Comparison of ENCODE assay signal across 8 cellular contexts in the genomic region with DNA sequence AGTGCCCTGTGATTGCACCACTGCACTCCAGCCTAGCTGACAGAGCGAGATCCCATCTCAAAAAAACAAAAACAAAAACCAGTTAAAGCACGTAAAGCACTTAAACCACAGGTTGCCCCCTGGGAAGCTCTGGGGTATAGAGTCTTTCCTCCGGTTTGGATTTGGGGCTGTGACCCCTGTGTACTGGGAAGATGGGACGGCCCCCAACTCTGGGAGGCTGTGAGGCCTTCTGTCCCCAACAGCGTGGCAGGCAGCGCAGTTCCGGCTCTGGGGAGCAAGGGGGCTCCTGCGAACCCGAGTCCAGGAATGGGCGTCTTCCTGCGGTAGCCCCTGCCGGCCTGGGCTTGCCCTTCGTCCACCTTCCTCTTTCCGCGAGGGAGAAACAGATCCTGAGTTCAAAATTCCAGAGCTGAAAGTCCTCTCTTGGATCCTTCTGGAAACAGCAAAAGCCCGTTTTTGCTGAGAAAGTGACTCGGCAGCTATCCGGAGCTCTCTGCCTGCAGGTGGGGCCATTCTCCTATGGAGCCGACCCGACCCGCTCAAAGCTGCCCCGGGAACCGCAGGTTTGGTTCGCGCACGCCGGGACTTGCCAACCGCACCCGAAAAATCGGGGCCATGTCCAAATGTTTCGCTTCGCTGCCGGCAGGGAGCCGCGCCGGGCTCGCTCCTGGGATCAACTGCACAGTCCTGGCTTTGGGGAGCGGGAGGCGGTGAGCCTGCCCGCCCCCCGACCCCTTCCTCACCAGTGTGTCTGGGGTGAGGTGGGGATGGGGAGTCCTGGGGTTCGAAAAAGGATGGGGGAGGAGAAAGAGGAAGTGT. TPM values are rescaled to one million over a fixed set of nuclear protein-coding genes. Genes with fewer than 3 reads are reported as not detected.
DNase-seq lines count a peak whose midpoint lies in the region; ATAC-seq and TF ChIP-seq lines count a peak whose summit lies in the region.

No MANE protein-coding gene starts in this region.

- no peak overlapping the region for H3K27ac Mint-ChIP-seq in activated CD4-positive, alpha-beta T cell treated with anti-CD3 and anti-CD28 coated beads, Interleukin-2, amount 10 ng/mL, durations not matched to agents 24 days and 14 days

- peak overlapping the region; percentile 68 for H3K4me3 ChIP-seq in HUES48 (ENCODE audit: low read depth, low read length)
- H3K4me3 ChIP-seq in lower lobe of right lung, result peak overlapping the region; percentile 49

- H3K9me3 ChIP-seq in HUES48 (ENCODE audit: control insufficient read depth, insufficient read depth, low read length) (no peaks in the 10 kb centered on the region), lower lobe of right lung (no peaks in the 10 kb centered on the region)

- H3K4me1 Mint-ChIP-seq in activated CD4-positive, alpha-beta T cell treated with anti-CD3 and anti-CD28 coated beads, Interleukin-2, amount 10 ng/mL, durations not matched to agents 24 days and 14 days, result peaks cover 9% of the 10 kb centered on the region

- no peaks in the 10 kb centered on the region for H3K36me3 Mint-ChIP-seq in activated CD4-positive, alpha-beta T cell treated with anti-CD3 and anti-CD28 coated beads, Interleukin-2, amount 10 ng/mL, durations not matched to agents 24 days and 14 days (ENCODE audit: low read depth)

- peak overlapping the region; percentile 70 for H3K9ac ChIP-seq in HUES48 (ENCODE audit: low read depth, low read length)

- H3K4me3 Mint-ChIP-seq in activated CD4-positive, alpha-beta T cell treated with anti-CD3 and anti-CD28 coated beads, Interleukin-2, amount 10 ng/mL, durations not matched to agents 24 days and 14 days, result peak overlapping the region; percentile 85

- H3K4me1 ChIP-seq in HUES48 (ENCODE audit: control insufficient read depth, insufficient read depth, low read length), result peaks cover 12% of the 10 kb centered on the region
- H3K4me1 ChIP-seq in lower lobe of right lung, result peaks cover 24% of the 10 kb centered on the region

- H3K27me3 Mint-ChIP-seq in activated CD4-positive, alpha-beta T cell treated with anti-CD3 and anti-CD28 coated beads, Interleukin-2, amount 10 ng/mL, durations not matched to agents 24 days and 14 days, result peaks cover 26% of the 10 kb centered on the region

- peak; percentile 72 to 81 for ATAC-seq in lower lobe of right lung

- peaks cover 15% of the 10 kb centered on the region for H3K36me3 ChIP-seq in HUES48 (ENCODE audit: control insufficient read depth, insufficient read depth, low read length)
- H3K36me3 ChIP-seq in lower lobe of right lung, result no peaks in the 10 kb centered on the region

- DNase-seq in activated CD4-positive, alpha-beta T cell treated with anti-CD3 and anti-CD28 coated beads, Interleukin-2, amount 10 ng/mL, durations not matched to agents 24 days and 14 days, result peak; percentile 87
- peak; percentile 74 for DNase-seq in ecto neural progenitor cell (ENCODE audit: low spot score)
- DNase-seq in lower lobe of right lung, result peak; percentile 73
- DNase-seq in stimulated activated CD4-positive, alpha-beta T cell treated with anti-CD3 and anti-CD28 coated beads, TNF-alpha, amount 100 ng/mL, for 1 hour (ENCODE audit: low read depth in 3 of 3, low spot score in 1 of 3), result peak; percentile 25 to 47 (median 29)
- no peak for DNase-seq in foreskin melanocyte
- DNase-seq in NCI-H2081 (lab: John Stamatoyannopoulos, UW), result no peak

- H3K9me3 Mint-ChIP-seq in activated CD4-positive, alpha-beta T cell treated with anti-CD3 and anti-CD28 coated beads, Interleukin-2, amount 10 ng/mL, durations not matched to agents 24 days and 14 days, result no peaks in the 10 kb centered on the region

- no peaks in the 10 kb centered on the region for H3K27me3 ChIP-seq in HUES48 (ENCODE audit: control insufficient read depth, insufficient read depth, low read length)
- H3K27me3 ChIP-seq in lower lobe of right lung (ENCODE audit: low read depth), result no peaks in the 10 kb centered on the region

- no peak overlapping the region for H3K27ac ChIP-seq in C4-2B
- H3K27ac ChIP-seq in HUES48 (ENCODE audit: low read depth, low read length), result peak overlapping the region; percentile 84
- peak overlapping the region; percentile 6 for H3K27ac ChIP-seq in lower lobe of right lung

- intact Hi-C loops in activated CD4-positive, alpha-beta T cell treated with anti-CD3 and anti-CD28 coated beads, Interleukin-2, amount 10 ng/mL, durations not matched to agents 24 days and 14 days (cut with micrococcal nuclease), result loop anchor here (5.0 kb wide), 2 partner anchors 37 to 92 kb away; partner anchors contain the start of gene POLA2
- intact Hi-C loops in lower lobe of right lung (cut with DNase I), result no loop called here

- TF ChIP-seq CTCF in C4-2B (conservative IDR thresholded peaks at IDR 0.05) (peak; percentile 61), lower lobe of right lung (IDR thresholded peaks at IDR 0.05) (peak; percentile 30)

RNA-seq across cellular contexts. Expression of gene POLA2, which starts 36.3 kb away (rescaled TPM):
- 77.4 and 82.8 TPM in 2 replicates for total RNA-seq in activated CD4-positive, alpha-beta T cell treated with anti-CD3 and anti-CD28 coated beads, Interleukin-2, amount 10 ng/mL, durations not matched to agents 24 days and 14 days
- total RNA-seq in lower lobe of right lung, result 8.7 TPM

RNA-seq across cellular contexts. Expression of gene CAPN1, which starts 43.8 kb away (rescaled TPM):
- total RNA-seq in activated CD4-positive, alpha-beta T cell treated with anti-CD3 and anti-CD28 coated beads, Interleukin-2, amount 10 ng/mL, durations not matched to agents 24 days and 14 days, result 87.1 and 96.5 TPM in 2 replicates
- total RNA-seq in lower lobe of right lung, result 176 TPM

RNA-seq across cellular contexts. Expression of gene SPDYC, which starts 55.5 kb away (rescaled TPM):
- not detected in 2 replicates for total RNA-seq in activated CD4-positive, alpha-beta T cell treated with anti-CD3 and anti-CD28 coated beads, Interleukin-2, amount 10 ng/mL, durations not matched to agents 24 days and 14 days
- total RNA-seq in lower lobe of right lung, result not detected

Comparison
In these comparisons a context has a peak if more than half of its experiments do, and no peak if none do; other contexts are left out.
1. DNase-seq: peak in activated CD4-positive, alpha-beta T cell treated with anti-CD3 and anti-CD28 coated beads, Interleukin-2, amount 10 ng/mL, durations not matched to agents 24 days and 14 days (single experiment), ecto neural progenitor cell (single experiment), lower lobe of right lung (single experiment) and stimulated activated CD4-positive, alpha-beta T cell treated with anti-CD3 and anti-CD28 coated beads, TNF-alpha, amount 100 ng/mL, for 1 hour (3 of 3); none in foreskin melanocyte (single experiment) and NCI-H2081 (0 of 2).